ENCODE assay signal across 16 cellular contexts in the genomic region with DNA sequence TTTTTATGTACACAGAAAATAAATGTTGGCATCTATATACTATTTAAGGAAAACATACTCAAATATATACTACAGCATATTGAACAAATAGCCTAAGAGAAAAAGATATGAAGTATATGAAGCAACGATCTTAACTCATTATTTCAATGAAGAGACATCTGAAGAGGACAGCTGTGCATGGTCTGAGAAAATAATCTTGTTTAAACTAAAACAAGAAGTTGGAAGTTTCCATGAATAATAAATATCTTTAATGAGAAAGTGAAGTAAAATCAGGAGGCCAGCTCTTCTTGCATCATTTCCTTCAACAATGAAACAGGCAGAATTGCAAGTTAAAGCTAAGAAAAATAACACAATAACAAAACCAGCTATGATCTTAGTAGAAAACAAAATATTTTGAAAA.
"Had no signal": no experiment of that assay in that cellular context is flagged by ENCODE, and none has a peak within 500 bp of the region (broad histone marks: within the 10 kb centered on the region; RNA-seq: fewer than 3 reads in every experiment).

No MANE protein-coding gene starts in this region.

- H3K4me1 ChIP-seq: foreskin keratinocyte, lower lobe of right lung, right atrium auricular region, tibial nerve, uterus had no signal

- H3K27ac ChIP-seq: epithelial cell of prostate, foreskin keratinocyte, hepatocyte, lower lobe of right lung, right atrium auricular region, tibial nerve, uterus, WERI-Rb-1 had no signal

- ATAC-seq: foreskin keratinocyte, left cardiac atrium, lower lobe of right lung had no signal

- H3K27me3 ChIP-seq: foreskin keratinocyte, hepatocyte, right atrium auricular region, tibial nerve, uterus had no signal

- FAIRE-seq: bronchial epithelial cell had no signal

- H3K4me3 ChIP-seq: hepatocyte, lower lobe of right lung, right atrium auricular region, tibial nerve, uterus had no signal

- H3K9me3 ChIP-seq: lower lobe of right lung, right atrium auricular region, tibial nerve, uterus had no signal

- DNase-seq: activated CD4-positive, alpha-beta T cell treated with anti-CD3 and anti-CD28 coated beads, Interleukin-2, amount 50 U/mL, for 4 hours; dermis blood vessel endothelial cell; foreskin keratinocyte; left cardiac atrium; lower lobe of right lung; occipital lobe; stimulated activated CD4-positive, alpha-beta T cell treated with anti-CD3 and anti-CD28 coated beads, Interleukin-15, amount 100 ng/mL, for 24 hours; stimulated activated CD4-positive, alpha-beta T cell treated with anti-CD3 and anti-CD28 coated beads, Interleukin-2, amount 100 ng/mL, for 48 hours; T1000; uterus; WERI-Rb-1 had no signal

- H3K36me3 ChIP-seq: lower lobe of right lung, right atrium auricular region, tibial nerve, uterus, WERI-Rb-1 had no signal
